1 cellular context compared by ENCODE assay signal in the genomic region with DNA sequence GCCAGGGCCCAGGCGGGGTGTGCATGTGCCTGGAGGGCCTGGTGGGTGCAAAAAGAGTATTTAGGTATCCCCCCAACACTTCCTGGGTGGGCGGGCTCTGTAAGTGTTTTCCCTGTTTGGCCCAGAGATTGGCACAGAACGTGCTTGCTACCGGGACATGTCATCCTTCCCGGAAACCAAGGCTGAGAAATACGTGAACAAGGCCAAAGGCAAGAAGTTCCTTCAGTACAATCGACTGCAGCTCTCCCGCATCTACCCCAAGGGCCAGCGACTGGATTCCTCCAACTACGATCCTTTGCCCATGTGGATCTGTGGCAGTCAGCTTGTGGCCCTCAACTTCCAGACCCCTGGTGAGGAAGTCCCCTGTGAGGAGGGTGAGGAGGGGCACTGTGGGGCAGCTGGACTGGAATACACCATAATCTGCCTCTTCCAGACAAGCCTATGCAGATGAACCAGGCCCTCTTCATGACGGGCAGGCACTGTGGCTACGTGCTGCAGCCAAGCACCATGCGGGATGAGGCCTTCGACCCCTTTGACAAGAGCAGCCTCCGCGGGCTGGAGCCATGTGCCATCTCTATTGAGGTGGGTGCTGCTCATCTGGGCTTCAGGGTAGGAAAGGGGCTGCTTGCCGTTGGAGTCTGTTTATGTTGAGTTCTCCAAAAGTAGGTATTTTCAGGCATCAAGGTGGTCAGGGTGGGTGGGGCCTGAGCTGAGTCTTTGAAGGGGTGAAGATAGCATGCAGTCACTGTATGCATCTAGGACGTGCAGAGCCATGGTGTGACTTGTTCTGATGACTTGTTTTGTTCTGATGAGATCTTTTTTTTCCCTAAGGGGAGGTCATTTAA.
TF ChIP-seq lines count a peak whose summit lies in the region.

No MANE protein-coding gene starts in this region.

TF ChIP-seq in WTC11, 78 proteins besides CTCF, POLR2A, EP300 and RAD21 (continued from another document):
- TF ChIP-seq, protein P1, sequence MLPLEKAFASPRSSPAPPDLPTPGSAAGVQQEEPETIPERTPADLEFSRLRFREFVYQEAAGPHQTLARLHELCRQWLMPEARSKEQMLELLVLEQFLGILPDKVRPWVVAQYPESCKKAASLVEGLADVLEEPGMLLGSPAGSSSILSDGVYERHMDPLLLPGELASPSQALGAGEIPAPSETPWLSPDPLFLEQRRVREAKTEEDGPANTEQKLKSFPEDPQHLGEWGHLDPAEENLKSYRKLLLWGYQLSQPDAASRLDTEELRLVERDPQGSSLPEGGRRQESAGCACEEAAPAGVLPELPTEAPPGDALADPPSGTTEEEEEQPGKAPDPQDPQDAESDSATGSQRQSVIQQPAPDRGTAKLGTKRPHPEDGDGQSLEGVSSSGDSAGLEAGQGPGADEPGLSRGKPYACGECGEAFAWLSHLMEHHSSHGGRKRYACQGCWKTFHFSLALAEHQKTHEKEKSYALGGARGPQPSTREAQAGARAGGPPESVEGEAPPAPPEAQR (CRISPR knock-in tag; IDR thresholded peaks at IDR 0.05): no peak
- TF ChIP-seq, protein P2, sequence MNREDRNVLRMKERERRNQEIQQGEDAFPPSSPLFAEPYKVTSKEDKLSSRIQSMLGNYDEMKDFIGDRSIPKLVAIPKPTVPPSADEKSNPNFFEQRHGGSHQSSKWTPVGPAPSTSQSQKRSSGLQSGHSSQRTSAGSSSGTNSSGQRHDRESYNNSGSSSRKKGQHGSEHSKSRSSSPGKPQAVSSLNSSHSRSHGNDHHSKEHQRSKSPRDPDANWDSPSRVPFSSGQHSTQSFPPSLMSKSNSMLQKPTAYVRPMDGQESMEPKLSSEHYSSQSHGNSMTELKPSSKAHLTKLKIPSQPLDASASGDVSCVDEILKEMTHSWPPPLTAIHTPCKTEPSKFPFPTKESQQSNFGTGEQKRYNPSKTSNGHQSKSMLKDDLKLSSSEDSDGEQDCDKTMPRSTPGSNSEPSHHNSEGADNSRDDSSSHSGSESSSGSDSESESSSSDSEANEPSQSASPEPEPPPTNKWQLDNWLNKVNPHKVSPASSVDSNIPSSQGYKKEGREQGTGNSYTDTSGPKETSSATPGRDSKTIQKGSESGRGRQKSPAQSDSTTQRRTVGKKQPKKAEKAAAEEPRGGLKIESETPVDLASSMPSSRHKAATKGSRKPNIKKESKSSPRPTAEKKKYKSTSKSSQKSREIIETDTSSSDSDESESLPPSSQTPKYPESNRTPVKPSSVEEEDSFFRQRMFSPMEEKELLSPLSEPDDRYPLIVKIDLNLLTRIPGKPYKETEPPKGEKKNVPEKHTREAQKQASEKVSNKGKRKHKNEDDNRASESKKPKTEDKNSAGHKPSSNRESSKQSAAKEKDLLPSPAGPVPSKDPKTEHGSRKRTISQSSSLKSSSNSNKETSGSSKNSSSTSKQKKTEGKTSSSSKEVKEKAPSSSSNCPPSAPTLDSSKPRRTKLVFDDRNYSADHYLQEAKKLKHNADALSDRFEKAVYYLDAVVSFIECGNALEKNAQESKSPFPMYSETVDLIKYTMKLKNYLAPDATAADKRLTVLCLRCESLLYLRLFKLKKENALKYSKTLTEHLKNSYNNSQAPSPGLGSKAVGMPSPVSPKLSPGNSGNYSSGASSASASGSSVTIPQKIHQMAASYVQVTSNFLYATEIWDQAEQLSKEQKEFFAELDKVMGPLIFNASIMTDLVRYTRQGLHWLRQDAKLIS (CRISPR knock-in tag; IDR thresholded peaks at IDR 0.05; ENCODE audit: borderline replicate concordance): no peak
- TF ChIP-seq PRRX2 (CRISPR knock-in tag; IDR thresholded peaks at IDR 0.05) (no peak), ZNF416 (CRISPR knock-in tag; IDR thresholded peaks at IDR 0.05) (no peak), ZNF263 (CRISPR knock-in tag; IDR thresholded peaks at IDR 0.05; ENCODE audit: low read depth) (no peak), FOXK1 (CRISPR knock-in tag; IDR thresholded peaks at IDR 0.05) (no peak), SMAD4 (CRISPR knock-in tag; IDR thresholded peaks at IDR 0.05) (no peak), MYBL2 (CRISPR knock-in tag; IDR thresholded peaks at IDR 0.05) (no peak), SP1 (CRISPR knock-in tag; conservative IDR thresholded peaks at IDR 0.05) (no peak), ZNF121 (CRISPR knock-in tag; IDR thresholded peaks at IDR 0.05) (no peak)
- TF ChIP-seq, protein P3, sequence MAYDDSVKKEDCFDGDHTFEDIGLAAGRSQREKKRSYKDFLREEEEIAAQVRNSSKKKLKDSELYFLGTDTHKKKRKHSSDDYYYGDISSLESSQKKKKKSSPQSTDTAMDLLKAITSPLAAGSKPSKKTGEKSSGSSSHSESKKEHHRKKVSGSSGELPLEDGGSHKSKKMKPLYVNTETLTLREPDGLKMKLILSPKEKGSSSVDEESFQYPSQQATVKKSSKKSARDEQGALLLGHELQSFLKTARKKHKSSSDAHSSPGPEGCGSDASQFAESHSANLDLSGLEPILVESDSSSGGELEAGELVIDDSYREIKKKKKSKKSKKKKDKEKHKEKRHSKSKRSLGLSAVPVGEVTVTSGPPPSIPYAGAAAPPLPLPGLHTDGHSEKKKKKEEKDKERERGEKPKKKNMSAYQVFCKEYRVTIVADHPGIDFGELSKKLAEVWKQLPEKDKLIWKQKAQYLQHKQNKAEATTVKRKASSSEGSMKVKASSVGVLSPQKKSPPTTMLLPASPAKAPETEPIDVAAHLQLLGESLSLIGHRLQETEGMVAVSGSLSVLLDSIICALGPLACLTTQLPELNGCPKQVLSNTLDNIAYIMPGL (CRISPR knock-in tag; IDR thresholded peaks at IDR 0.05): no peak
- TF ChIP-seq, protein P4, sequence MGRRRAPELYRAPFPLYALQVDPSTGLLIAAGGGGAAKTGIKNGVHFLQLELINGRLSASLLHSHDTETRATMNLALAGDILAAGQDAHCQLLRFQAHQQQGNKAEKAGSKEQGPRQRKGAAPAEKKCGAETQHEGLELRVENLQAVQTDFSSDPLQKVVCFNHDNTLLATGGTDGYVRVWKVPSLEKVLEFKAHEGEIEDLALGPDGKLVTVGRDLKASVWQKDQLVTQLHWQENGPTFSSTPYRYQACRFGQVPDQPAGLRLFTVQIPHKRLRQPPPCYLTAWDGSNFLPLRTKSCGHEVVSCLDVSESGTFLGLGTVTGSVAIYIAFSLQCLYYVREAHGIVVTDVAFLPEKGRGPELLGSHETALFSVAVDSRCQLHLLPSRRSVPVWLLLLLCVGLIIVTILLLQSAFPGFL (CRISPR knock-in tag; IDR thresholded peaks at IDR 0.05; ENCODE audit: borderline replicate concordance): no peak
- TF ChIP-seq, protein P5, sequence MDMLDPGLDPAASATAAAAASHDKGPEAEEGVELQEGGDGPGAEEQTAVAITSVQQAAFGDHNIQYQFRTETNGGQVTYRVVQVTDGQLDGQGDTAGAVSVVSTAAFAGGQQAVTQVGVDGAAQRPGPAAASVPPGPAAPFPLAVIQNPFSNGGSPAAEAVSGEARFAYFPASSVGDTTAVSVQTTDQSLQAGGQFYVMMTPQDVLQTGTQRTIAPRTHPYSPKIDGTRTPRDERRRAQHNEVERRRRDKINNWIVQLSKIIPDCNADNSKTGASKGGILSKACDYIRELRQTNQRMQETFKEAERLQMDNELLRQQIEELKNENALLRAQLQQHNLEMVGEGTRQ (CRISPR knock-in tag; IDR thresholded peaks at IDR 0.05): no peak
- TF ChIP-seq, protein P6, sequence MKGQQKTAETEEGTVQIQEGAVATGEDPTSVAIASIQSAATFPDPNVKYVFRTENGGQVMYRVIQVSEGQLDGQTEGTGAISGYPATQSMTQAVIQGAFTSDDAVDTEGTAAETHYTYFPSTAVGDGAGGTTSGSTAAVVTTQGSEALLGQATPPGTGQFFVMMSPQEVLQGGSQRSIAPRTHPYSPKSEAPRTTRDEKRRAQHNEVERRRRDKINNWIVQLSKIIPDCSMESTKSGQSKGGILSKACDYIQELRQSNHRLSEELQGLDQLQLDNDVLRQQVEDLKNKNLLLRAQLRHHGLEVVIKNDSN (CRISPR knock-in tag; IDR thresholded peaks at IDR 0.05): no peak
- TF ChIP-seq, protein P7, sequence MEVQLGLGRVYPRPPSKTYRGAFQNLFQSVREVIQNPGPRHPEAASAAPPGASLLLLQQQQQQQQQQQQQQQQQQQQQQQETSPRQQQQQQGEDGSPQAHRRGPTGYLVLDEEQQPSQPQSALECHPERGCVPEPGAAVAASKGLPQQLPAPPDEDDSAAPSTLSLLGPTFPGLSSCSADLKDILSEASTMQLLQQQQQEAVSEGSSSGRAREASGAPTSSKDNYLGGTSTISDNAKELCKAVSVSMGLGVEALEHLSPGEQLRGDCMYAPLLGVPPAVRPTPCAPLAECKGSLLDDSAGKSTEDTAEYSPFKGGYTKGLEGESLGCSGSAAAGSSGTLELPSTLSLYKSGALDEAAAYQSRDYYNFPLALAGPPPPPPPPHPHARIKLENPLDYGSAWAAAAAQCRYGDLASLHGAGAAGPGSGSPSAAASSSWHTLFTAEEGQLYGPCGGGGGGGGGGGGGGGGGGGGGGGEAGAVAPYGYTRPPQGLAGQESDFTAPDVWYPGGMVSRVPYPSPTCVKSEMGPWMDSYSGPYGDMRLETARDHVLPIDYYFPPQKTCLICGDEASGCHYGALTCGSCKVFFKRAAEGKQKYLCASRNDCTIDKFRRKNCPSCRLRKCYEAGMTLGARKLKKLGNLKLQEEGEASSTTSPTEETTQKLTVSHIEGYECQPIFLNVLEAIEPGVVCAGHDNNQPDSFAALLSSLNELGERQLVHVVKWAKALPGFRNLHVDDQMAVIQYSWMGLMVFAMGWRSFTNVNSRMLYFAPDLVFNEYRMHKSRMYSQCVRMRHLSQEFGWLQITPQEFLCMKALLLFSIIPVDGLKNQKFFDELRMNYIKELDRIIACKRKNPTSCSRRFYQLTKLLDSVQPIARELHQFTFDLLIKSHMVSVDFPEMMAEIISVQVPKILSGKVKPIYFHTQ (CRISPR knock-in tag; IDR thresholded peaks at IDR 0.05): no peak
